25 cellular contexts compared by ENCODE assay signal in the genomic region with DNA sequence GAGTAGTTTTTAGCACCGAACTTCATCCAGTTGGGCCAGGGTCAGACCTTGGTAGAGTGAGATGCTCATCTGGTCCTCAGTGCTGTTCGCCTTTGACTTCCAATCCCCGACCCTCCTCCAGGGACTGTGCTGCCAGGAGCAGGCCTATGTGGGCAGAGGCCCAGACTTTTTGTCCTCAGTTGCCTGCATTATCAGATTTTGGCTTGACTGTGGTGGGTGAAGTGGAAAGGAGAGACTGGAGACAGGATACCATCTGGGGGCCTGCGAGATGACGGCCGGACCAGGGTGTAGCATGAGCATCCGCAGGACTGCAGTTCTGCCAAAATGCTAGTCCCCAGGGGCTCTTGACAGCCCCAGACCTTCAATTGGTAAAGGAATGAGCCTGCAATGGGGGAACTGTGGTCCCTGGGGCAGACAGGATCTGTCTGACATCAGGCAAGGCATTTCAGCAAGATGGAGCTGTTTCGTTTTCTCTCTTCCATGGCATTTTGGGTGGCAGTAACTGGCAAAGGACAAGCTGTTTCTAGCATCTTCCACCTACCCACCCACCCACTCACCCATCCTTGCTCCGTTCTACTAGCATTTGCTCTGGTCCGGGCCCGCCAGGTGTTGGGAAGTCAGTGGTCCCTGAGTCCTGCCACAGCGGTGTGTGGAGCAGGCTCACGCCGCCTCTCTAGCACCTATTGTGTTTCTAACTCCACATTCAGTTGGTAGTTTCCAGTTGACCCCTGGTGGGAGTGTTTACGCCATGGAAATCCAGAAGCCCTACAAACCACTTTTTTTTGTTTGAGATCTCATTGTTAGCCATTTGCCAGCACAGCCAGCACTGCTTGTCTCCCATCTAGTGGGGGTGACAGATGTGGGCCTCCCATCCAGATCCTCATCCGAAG. TPM values are rescaled to one million over a fixed set of nuclear protein-coding genes. Genes with fewer than 3 reads are reported as not detected.
DNase-seq lines count a peak whose midpoint lies in the region; ATAC-seq and TF ChIP-seq lines count a peak whose summit lies in the region.
"Had no signal": no experiment of that assay in that cellular context is flagged by ENCODE, and none has a peak within 500 bp of the region (broad histone marks: within the 10 kb centered on the region; RNA-seq: fewer than 3 reads in every experiment).

No MANE protein-coding gene starts in this region.

- peaks cover 0 to 32% (median 0%) of the 10 kb centered on the region in 7 donors for H3K27me3 ChIP-seq in spleen (replicated peaks in 1 of 7)
- H3K27me3 ChIP-seq in SK-N-SH (ENCODE audit: insufficient read depth): no peaks in the 10 kb centered on the region
- H3K27me3 ChIP-seq in tibial nerve: no peaks in the 10 kb centered on the region
- H3K27me3 ChIP-seq: dorsolateral prefrontal cortex had no signal

- intact Hi-C loops in activated CD4-positive, alpha-beta T cell treated with anti-CD3 and anti-CD28 coated beads, Interleukin-2, amount 10 ng/mL, durations not matched to agents 24 days and 14 days (cut with micrococcal nuclease): no loop called here
- intact Hi-C loops in spleen (cut with DNase I; ENCODE audit: low total_unique reads): loop anchor here (10.0 kb wide), 1 partner anchor 124 kb away; no protein-coding TSS in a partner anchor

- POLR2A ChIA-PET in SK-N-SH (lab: Yijun Ruan, JAX): no interaction called here

- no peak for ATAC-seq in left lobe of liver
- ATAC-seq: activated T-helper 17 cell treated with anti-CD3 and anti-CD28 coated beads, Interleukin-2, amount 50 U/mL, for 72 hours; stimulated activated naive B cell treated with anti-CD40 and anti-IgM and Interleukin-4, amounts not matched to agents 10 μg/mL and 1 μg/mL and 100 μg/mL, for 72 hours; T-cell had no signal

- H3K4me3 ChIP-seq in spleen (no peak overlapping the region), SK-N-SH (ENCODE audit: low read depth in 2 of 2, low read length in 1 of 2) (no peak overlapping the region), tibial nerve (no peak overlapping the region)
- H3K4me3 ChIP-seq: dorsolateral prefrontal cortex, HAP-1 had no signal

- H3K9me3 ChIP-seq in spleen (no peaks in the 10 kb centered on the region), SK-N-SH (no peaks in the 10 kb centered on the region), tibial nerve (no peaks in the 10 kb centered on the region)
- H3K9me3 ChIP-seq: HAP-1, neutrophil had no signal

- H3K9me2 ChIP-seq in SK-N-SH: no peaks in the 10 kb centered on the region

- no peaks in the 10 kb centered on the region for H3F3A ChIP-seq in SK-N-SH (replicated peaks; ENCODE audit: insufficient read depth)

- H3K36me3 Mint-ChIP-seq in activated CD4-positive, alpha-beta T cell treated with anti-CD3 and anti-CD28 coated beads, Interleukin-2, amount 10 ng/mL, durations not matched to agents 24 days and 14 days (ENCODE audit: low read depth): no peaks in the 10 kb centered on the region
- H3K36me3 Mint-ChIP-seq: CD4-positive, CD25-positive, alpha-beta regulatory T cell; stimulated activated naive B cell treated with anti-CD40 and anti-IgM and Interleukin-4, amounts not matched to agents 10 μg/mL and 1 μg/mL and 100 μg/mL, for 72 hours; T-cell had no signal

- peaks cover 8% of the 10 kb centered on the region for H3K4me1 Mint-ChIP-seq in activated CD4-positive, alpha-beta T cell treated with anti-CD3 and anti-CD28 coated beads, Interleukin-2, amount 10 ng/mL, durations not matched to agents 24 days and 14 days
- H3K4me1 Mint-ChIP-seq: stimulated activated naive B cell treated with anti-CD40 and anti-IgM and Interleukin-4, amounts not matched to agents 10 μg/mL and 1 μg/mL and 100 μg/mL, for 72 hours had no signal

- H2AFZ ChIP-seq in SK-N-SH (ENCODE audit: low read depth): no peak overlapping the region

- H3K36me3 ChIP-seq in spleen: no peaks in the 10 kb centered on the region
- H3K36me3 ChIP-seq in SK-N-SH (replicated peaks in 1 of 2; ENCODE audit: control insufficient read depth in 1 of 2, insufficient read depth in 2 of 2, low read length in 1 of 2): no peaks in the 10 kb centered on the region
- no peaks in the 10 kb centered on the region for H3K36me3 ChIP-seq in tibial nerve
- H3K36me3 ChIP-seq: HAP-1, neutrophil had no signal

- no peaks in the 10 kb centered on the region for H4K20me1 ChIP-seq in SK-N-SH (ENCODE audit: insufficient read depth)

- TF ChIP-seq POLR2A in spleen (IDR thresholded peaks at IDR 0.05) (no peak), tibial nerve (IDR thresholded peaks at IDR 0.05) (no peak)

- no peak for TF ChIP-seq CTCF in spleen (IDR thresholded peaks at IDR 0.05 in 8 of 11, conservative IDR thresholded peaks at IDR 0.05 in 3 of 11)
- no peak for TF ChIP-seq CTCF in SK-N-SH (IDR thresholded peaks at IDR 0.05)
- no peak for TF ChIP-seq CTCF in tibial nerve (IDR thresholded peaks at IDR 0.05)

- no peak overlapping the region for H3K4me2 ChIP-seq in SK-N-SH

- peak; percentile 44 for DNase-seq in activated CD4-positive, alpha-beta T cell treated with anti-CD3 and anti-CD28 coated beads, Interleukin-2, amount 10 ng/mL, durations not matched to agents 24 days and 14 days
- no peak for DNase-seq in activated CD4-positive, alpha-beta T cell treated with anti-CD3 and anti-CD28 coated beads for 1 hour
- DNase-seq in NCI-H69 (lab: John Stamatoyannopoulos, UW) (peak; percentile 8), left lobe of liver (ENCODE audit: low spot score) (peak; percentile 35), spleen (peak; percentile 61), SK-N-SH (no peak), NAMALWA (ENCODE audit: low spot score) (no peak), tibial nerve (ENCODE audit: low spot score in 2 of 2) (no peak)
- DNase-seq: activated CD4-positive, alpha-beta T cell treated with anti-CD3 and anti-CD28 coated beads, Interleukin-2, amount 50 U/mL, for 48 hours; CD4-positive, CD25-positive, alpha-beta regulatory T cell; erythroblast; NCI-H1092 treated with DMSO at 0.1 percent for 48 hours; retina; SHP77; stimulated activated naive B cell treated with anti-CD40 and anti-IgM and Interleukin-4, amounts not matched to agents 10 μg/mL and 1 μg/mL and 100 μg/mL, for 72 hours; trophoblast cell had no signal

- TF ChIP-seq RAD21 in SK-N-SH (IDR thresholded peaks at IDR 0.05; ENCODE audit: low read length): no peak

- H3K27me3 Mint-ChIP-seq in activated CD4-positive, alpha-beta T cell treated with anti-CD3 and anti-CD28 coated beads, Interleukin-2, amount 10 ng/mL, durations not matched to agents 24 days and 14 days: no peaks in the 10 kb centered on the region
- H3K27me3 Mint-ChIP-seq: CD4-positive, CD25-positive, alpha-beta regulatory T cell had no signal

- no peaks in the 10 kb centered on the region for H3K9me3 Mint-ChIP-seq in activated CD4-positive, alpha-beta T cell treated with anti-CD3 and anti-CD28 coated beads, Interleukin-2, amount 10 ng/mL, durations not matched to agents 24 days and 14 days
- H3K9me3 Mint-ChIP-seq: activated T-helper 17 cell treated with anti-CD3 and anti-CD28 coated beads, Interleukin-2, amount 50 U/mL, for 72 hours; T-cell had no signal

- 81 to 88% (median 87%) methylated on average over 16 of the region's 16 CpGs for WGBS in spleen, 5 donors
- WGBS in SK-N-SH (ENCODE audit: low lambda C conversion rate): 61% methylated on average over 16 of the region's 16 CpGs
- WGBS in tibial nerve, 2 donors: 86 to 88% methylated on average over 16 of the region's 16 CpGs

- H3K27ac Mint-ChIP-seq in activated CD4-positive, alpha-beta T cell treated with anti-CD3 and anti-CD28 coated beads, Interleukin-2, amount 10 ng/mL, durations not matched to agents 24 days and 14 days: peak overlapping the region; percentile 79
- H3K27ac Mint-ChIP-seq: activated T-helper 17 cell treated with anti-CD3 and anti-CD28 coated beads, Interleukin-2, amount 50 U/mL, for 72 hours; CD4-positive, CD25-positive, alpha-beta regulatory T cell; stimulated activated naive B cell treated with anti-CD40 and anti-IgM and Interleukin-4, amounts not matched to agents 10 μg/mL and 1 μg/mL and 100 μg/mL, for 72 hours; T-cell had no signal

- peak overlapping the region; percentile 57 for H3K4me3 Mint-ChIP-seq in activated CD4-positive, alpha-beta T cell treated with anti-CD3 and anti-CD28 coated beads, Interleukin-2, amount 10 ng/mL, durations not matched to agents 24 days and 14 days
- H3K4me3 Mint-ChIP-seq: activated T-helper 17 cell treated with anti-CD3 and anti-CD28 coated beads, Interleukin-2, amount 50 U/mL, for 72 hours; CD4-positive, CD25-positive, alpha-beta regulatory T cell; stimulated activated naive B cell treated with anti-CD40 and anti-IgM and Interleukin-4, amounts not matched to agents 10 μg/mL and 1 μg/mL and 100 μg/mL, for 72 hours; T-cell had no signal

- H3K9ac ChIP-seq in SK-N-SH: no peak overlapping the region

- H3K27ac ChIP-seq in spleen (no peak overlapping the region), SK-N-SH (ENCODE audit: low read depth in 2 of 2, low read length in 1 of 2) (no peak overlapping the region), tibial nerve (no peak overlapping the region)
- H3K27ac ChIP-seq: neutrophil had no signal

- peaks cover 0 to 3% (median 0%) of the 10 kb centered on the region in 6 donors for H3K4me1 ChIP-seq in spleen
- H3K4me1 ChIP-seq in SK-N-SH (ENCODE audit: control insufficient read depth in 1 of 2, insufficient read depth in 2 of 2, low read depth in 1 of 2, low read length in 1 of 2): peaks cover 0 to under 1% of the 10 kb centered on the region in 2 experiments; a peak in 1 of 4 replicates
- H3K4me1 ChIP-seq in tibial nerve: no peaks in the 10 kb centered on the region
- H3K4me1 ChIP-seq: HAP-1 had no signal

- CTCF ChIA-PET in SK-N-SH (lab: Yijun Ruan, JAX): interaction anchor here (0.6 to 17.0 kb wide), 14 partner anchors 17 to 377 kb away, joined by 3 to 271 read pairs (median 9); a partner anchor contains a TSS

- TF ChIP-seq EP300 in SK-N-SH (IDR thresholded peaks at IDR 0.05; ENCODE audit: borderline replicate concordance in 1 of 2, low read depth in 1 of 2, low read length in 1 of 2): no peak
- TF ChIP-seq EP300 in tibial nerve (IDR thresholded peaks at IDR 0.05): no peak

- H3K79me2 ChIP-seq in SK-N-SH (ENCODE audit: insufficient read depth): no peaks in the 10 kb centered on the region

TF ChIP-seq in SK-N-SH, 30 proteins besides CTCF, POLR2A, EP300 and RAD21 (continues in another document):
- TF ChIP-seq GATA2 (CRISPR knock-in tag; IDR thresholded peaks at IDR 0.05): no peak

RNA-seq across cellular contexts. Expression of a gene that starts 53.5 kb away (rescaled TPM):
- total RNA-seq in activated CD4-positive, alpha-beta T cell treated with anti-CD3 and anti-CD28 coated beads, Interleukin-2, amount 10 ng/mL, durations not matched to agents 24 days and 14 days: not detected in 2 replicates
- not detected for total RNA-seq in left lobe of liver
- not detected for total RNA-seq in spleen
- polyA plus RNA-seq in spleen: not detected
- not detected in 2 replicates for polyA plus RNA-seq in SK-N-SH (2012; rRNA removed)
- not detected in 2 replicates for polyA plus RNA-seq in SK-N-SH (2012; cell fraction: cytosol; rRNA removed)
- polyA plus RNA-seq in SK-N-SH (2012; cell fraction: nucleus; rRNA removed): not detected in 2 replicates
- not detected for total RNA-seq in tibial nerve
- total RNA-seq: A172; activated T-helper 17 cell treated with anti-CD3 and anti-CD28 coated beads, Interleukin-2, amount 50 U/mL, for 72 hours; bronchial epithelial cell; CD4-positive, CD25-positive, alpha-beta regulatory T cell; LHCN-M2; T-cell had no signal
- polyA plus RNA-seq: CD4-positive, CD25-positive, alpha-beta regulatory T cell had no signal

RNA-seq across cellular contexts. Expression of a gene that starts 56.3 kb away (rescaled TPM):
- total RNA-seq in activated CD4-positive, alpha-beta T cell treated with anti-CD3 and anti-CD28 coated beads, Interleukin-2, amount 10 ng/mL, durations not matched to agents 24 days and 14 days: not detected in 2 replicates
- total RNA-seq in left lobe of liver (1.2 TPM), spleen (not detected), tibial nerve (not detected)
- polyA plus RNA-seq in spleen (under 1 TPM in 1 of 3 donors, not detected in 2; 0.12 TPM), SK-N-SH (2012; rRNA removed) (not detected in 2 replicates)
- polyA plus RNA-seq in SK-N-SH (2012; cell fraction: cytosol; rRNA removed): 0.01 TPM in 1 of 2 replicates, not detected in the other
- 0.13 TPM in 1 of 2 replicates, not detected in the other for polyA plus RNA-seq in SK-N-SH (2012; cell fraction: nucleus; rRNA removed)
- total RNA-seq: A172; activated T-helper 17 cell treated with anti-CD3 and anti-CD28 coated beads, Interleukin-2, amount 50 U/mL, for 72 hours; bronchial epithelial cell; CD4-positive, CD25-positive, alpha-beta regulatory T cell; frontal cortex; LHCN-M2; T-cell had no signal
- polyA plus RNA-seq: CD4-positive, CD25-positive, alpha-beta regulatory T cell had no signal

Comparison
In these comparisons a context has a peak if more than half of its experiments do, and no peak if none do; other contexts are left out.
1. DNase-seq: peak in activated CD4-positive, alpha-beta T cell treated with anti-CD3 and anti-CD28 coated beads, Interleukin-2, amount 10 ng/mL, durations not matched to agents 24 days and 14 days (single experiment), NCI-H69 (single experiment), left lobe of liver (single experiment) and spleen (single experiment); none in activated CD4-positive, alpha-beta T cell treated with anti-CD3 and anti-CD28 coated beads for 1 hour (single experiment), SK-N-SH (single experiment), NAMALWA (single experiment) and tibial nerve (0 of 2).